ENCODE assay signal across 8 cellular contexts in the genomic region with DNA sequence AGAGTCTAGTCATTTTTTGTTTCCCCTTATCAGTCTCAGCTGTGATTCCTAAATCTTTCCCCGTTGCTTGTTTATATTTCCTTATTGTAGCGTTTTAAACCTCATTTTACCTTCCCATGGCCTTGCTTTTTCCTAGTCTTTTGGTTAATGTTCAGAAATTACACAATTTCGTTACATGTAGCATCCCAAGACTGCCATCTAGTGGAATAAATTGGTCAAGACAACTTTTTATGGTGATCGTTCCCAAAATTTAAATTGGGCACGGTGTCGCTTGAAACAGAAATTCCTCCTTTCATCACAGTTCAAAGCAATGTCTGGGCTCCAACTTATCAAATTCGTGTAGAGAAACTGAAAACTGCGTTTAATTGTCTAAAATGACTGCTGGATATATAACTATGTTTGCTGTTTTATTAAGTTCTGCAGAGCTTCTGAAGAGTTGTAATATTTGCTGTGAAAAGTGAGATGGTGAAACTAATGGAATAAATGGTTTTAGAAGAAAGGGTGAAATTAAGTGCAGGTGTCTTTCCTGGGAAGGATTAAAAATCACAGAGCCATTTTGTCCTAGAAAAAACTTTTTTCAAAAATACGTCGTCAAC.
DNase-seq lines count a peak whose midpoint lies in the region; ATAC-seq and TF ChIP-seq lines count a peak whose summit lies in the region.

No MANE protein-coding gene starts in this region.

- H3K9me3 Mint-ChIP-seq in activated B cell treated with CpG ODN at 0.5 μM for 24 hours (no peaks in the 10 kb centered on the region), immature natural killer cell (no peaks in the 10 kb centered on the region), type B pancreatic cell (no peaks in the 10 kb centered on the region)

- peak; percentile 48 for ATAC-seq in GM21576 (IDR thresholded peaks at IDR 0.05; ENCODE audit: unreplicated experiment)
- ATAC-seq in activated B cell treated with CpG ODN at 0.5 μM for 24 hours (ENCODE audit: low read depth), result no peak
- no peak for ATAC-seq in GM21786 (IDR thresholded peaks at IDR 0.05; ENCODE audit: unreplicated experiment)
- no peak for ATAC-seq in HG03025 (IDR thresholded peaks at IDR 0.05; ENCODE audit: low FRiP score, unreplicated experiment)

- intact Hi-C loops in activated B cell treated with CpG ODN at 0.5 μM for 24 hours (cut with micrococcal nuclease), result loop anchor here (10.0 kb wide), 2 partner anchors 399 to 449 kb away; a partner anchor contains a TSS

- POLR2A ChIA-PET in activated B cell treated with CpG ODN at 0.5 μM for 24 hours (lab: Charles Lee), result no interaction called here

- CTCF ChIA-PET in activated B cell treated with CpG ODN at 0.5 μM for 24 hours (lab: Charles Lee), result interaction anchor here (0.9 to 1.5 kb wide), 3 partner anchors 12 to 979 kb away, joined by 3 to 4 read pairs (median 4); no protein-coding TSS in a partner anchor

- no peaks in the 10 kb centered on the region for H3K4me1 Mint-ChIP-seq in activated B cell treated with CpG ODN at 0.5 μM for 24 hours
- no peaks in the 10 kb centered on the region for H3K4me1 Mint-ChIP-seq in immature natural killer cell
- peaks cover 25% of the 10 kb centered on the region for H3K4me1 Mint-ChIP-seq in type B pancreatic cell (ENCODE audit: unreplicated experiment)

- no peaks in the 10 kb centered on the region for H3K36me3 Mint-ChIP-seq in activated B cell treated with CpG ODN at 0.5 μM for 24 hours (ENCODE audit: low read depth)
- H3K36me3 Mint-ChIP-seq in immature natural killer cell, result no peaks in the 10 kb centered on the region
- no peaks in the 10 kb centered on the region for H3K36me3 Mint-ChIP-seq in type B pancreatic cell

- H3K4me3 Mint-ChIP-seq in activated B cell treated with CpG ODN at 0.5 μM for 24 hours (no peak overlapping the region), immature natural killer cell (no peak overlapping the region), type B pancreatic cell (peak overlapping the region; percentile 48)

- TF ChIP-seq CTCF in activated B cell treated with CpG ODN at 0.5 μM for 24 hours (IDR thresholded peaks at IDR 0.05) (peak; percentile 86), type B pancreatic cell (conservative IDR thresholded peaks at IDR 0.05) (peak; percentile 87)

- H3K27me3 Mint-ChIP-seq in activated B cell treated with CpG ODN at 0.5 μM for 24 hours (peaks cover 3% of the 10 kb centered on the region), immature natural killer cell (ENCODE audit: low read depth in 3 of 3) (peaks cover 1 to 4% (median 2%) of the 10 kb centered on the region in 3 donors), type B pancreatic cell (peaks cover 5% of the 10 kb centered on the region)

- DNase-seq in DMS 273 (lab: John Stamatoyannopoulos, UW; ENCODE audit: unreplicated experiment) (peak; percentile 88), NCI-H2029 (lab: John Stamatoyannopoulos, UW) (peak; percentile 24), activated B cell treated with CpG ODN at 0.5 μM for 24 hours (no peak), immature natural killer cell (peak in 2 of 3 donors; percentile 12 to 28), type B pancreatic cell (ENCODE audit: extremely low spot score, unreplicated experiment) (no peak)

- H3K27ac Mint-ChIP-seq in activated B cell treated with CpG ODN at 0.5 μM for 24 hours, result no peak overlapping the region
- H3K27ac Mint-ChIP-seq in immature natural killer cell, result no peak overlapping the region
- H3K27ac Mint-ChIP-seq in type B pancreatic cell, result no peak overlapping the region

Comparison
In these comparisons a context has a peak if more than half of its experiments do, and no peak if none do; other contexts are left out.
1. DNase-seq: peak in DMS 273 (single experiment), NCI-H2029 (single experiment) and immature natural killer cell (2 of 3); none in activated B cell treated with CpG ODN at 0.5 μM for 24 hours (single experiment) and type B pancreatic cell (single experiment).